24 cellular contexts compared by ENCODE assay signal in genomic region chr14:64775081-64775777, GRCh38.
"Had no signal": no experiment of that assay in that cellular context is flagged by ENCODE, and none has a peak within 500 bp of the region (broad histone marks: within the 10 kb centered on the region; RNA-seq: fewer than 3 reads in every experiment).

No MANE protein-coding gene starts in this region.

- ATAC-seq: activated CD8-positive, alpha-beta memory T cell treated with anti-CD3 and anti-CD28 coated beads, Interleukin-2, amount 10 ng/mL, durations not matched to agents 7 days and 5 days; activated T-cell treated with anti-CD3 and anti-CD28 coated beads, Interleukin-2, amount 50 U/mL, for 4 hours; Panc1; T-helper 17 cell had no signal

- H3K27ac ChIP-seq: brain microvascular endothelial cell, RWPE1 had no signal

- H3K36me3 ChIP-seq: brain microvascular endothelial cell had no signal

- DNase-seq: activated B cell treated with CpG ODN at 0.5 μM for 24 hours; activated CD4-positive, alpha-beta T cell treated with anti-CD3 and anti-CD28 coated beads for 1 hour; activated CD4-positive, alpha-beta T cell treated with anti-CD3 and anti-CD28 coated beads, Interleukin-2, amount 10 ng/mL, durations not matched to agents 24 days and 14 days; activated CD4-positive, alpha-beta T cell treated with anti-CD3 and anti-CD28 coated beads, Interleukin-2, amount 50 U/mL, for 48 hours; activated CD8-positive, alpha-beta memory T cell treated with anti-CD3 and anti-CD28 coated beads, Interleukin-2, amount 10 ng/mL, durations not matched to agents 7 days and 5 days; activated effector memory CD4-positive, alpha-beta T cell treated with anti-CD3 and anti-CD28 coated beads, Interleukin-2, amount 50 U/mL, for 16 hours; activated naive CD4-positive, alpha-beta T cell treated with anti-CD3 and anti-CD28 coated beads for 36 hours; activated T-cell treated with anti-CD3 and anti-CD28 coated beads, Interleukin-2, amount 50 U/mL, for 4 hours; amygdala; brain microvascular endothelial cell; caudate nucleus; KG1; NCI-H1048; NCI-H1417; NCI-H1930; NCI-H2171; NCI-H2227 treated with DMSO at 0.1 percent for 48 hours; NCI-H526; NCI-H82; SIG-M5; T-helper 17 cell; T-helper 9 cell had no signal

- H3K27me3 ChIP-seq: brain microvascular endothelial cell had no signal
